Comparison of ENCODE assay signal across 19 cellular contexts in the genomic region with DNA sequence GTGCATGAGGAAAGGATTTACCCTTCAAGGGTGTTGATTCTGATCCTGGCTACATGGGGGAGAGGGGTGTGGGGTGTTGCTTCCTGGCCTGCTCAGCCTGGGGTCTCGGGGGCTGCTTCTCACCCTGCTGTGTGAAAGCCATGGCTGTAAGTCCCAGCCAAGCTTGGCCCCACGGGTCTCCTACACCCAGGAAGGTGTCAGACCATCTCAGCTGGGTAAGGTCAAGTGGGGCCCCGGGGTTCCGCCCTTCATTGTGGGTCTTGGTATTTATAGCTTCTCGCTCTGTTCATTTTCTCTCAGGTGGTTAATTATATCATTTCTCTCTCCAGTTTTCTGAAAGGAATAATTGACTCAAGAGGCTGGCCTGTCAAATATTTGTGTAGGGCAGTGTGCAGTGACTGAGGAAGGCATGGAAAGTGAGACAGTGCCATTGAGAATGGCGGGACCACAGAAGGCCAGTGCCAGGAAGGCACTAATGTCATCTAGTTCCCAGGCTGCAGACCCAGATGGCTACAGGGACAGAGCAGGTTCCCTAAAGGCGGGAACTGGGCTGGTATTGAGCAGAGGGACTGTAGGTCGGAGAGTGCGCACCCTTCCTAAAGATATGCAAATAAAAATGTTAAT.
DNase-seq lines count a peak whose midpoint lies in the region; ATAC-seq and TF ChIP-seq lines count a peak whose summit lies in the region.
"Had no signal": no experiment of that assay in that cellular context is flagged by ENCODE, and none has a peak within 500 bp of the region (broad histone marks: within the 10 kb centered on the region; RNA-seq: fewer than 3 reads in every experiment).

No MANE protein-coding gene starts in this region.

- peaks cover 0 to 4% of the 10 kb centered on the region in 2 experiments for H3K27me3 ChIP-seq in mesenchymal stem cell (ENCODE audit: control insufficient read depth in 1 of 2, insufficient read depth in 1 of 2, low read length in 2 of 2)
- H3K27me3 ChIP-seq: SJCRH30 had no signal

- H3K4me3 ChIP-seq in mesenchymal stem cell (ENCODE audit: insufficient read depth in 1 of 2, low read depth in 1 of 2, low read length in 2 of 2) = no peak overlapping the region
- H3K4me3 ChIP-seq: dorsolateral prefrontal cortex, SJCRH30 had no signal

- no peak for TF ChIP-seq CTCF in RWPE1 (conservative IDR thresholded peaks at IDR 0.05; ENCODE audit: low read depth)
- TF ChIP-seq CTCF in chondrocyte (IDR thresholded peaks at IDR 0.05) = no peak

- H3K27ac ChIP-seq in RWPE1 (peak overlapping the region; percentile 69), mesenchymal stem cell (ENCODE audit: low read length, poor library complexity, severe bottlenecking) (peak overlapping the region; percentile 84)
- H3K27ac ChIP-seq: dorsolateral prefrontal cortex, KMS-11, SJCRH30 had no signal

- no peak for ATAC-seq in GM18909 (IDR thresholded peaks at IDR 0.05; ENCODE audit: poor library complexity, unreplicated experiment)

- H3K23ac ChIP-seq in mesenchymal stem cell (ENCODE audit: low read length in 2 of 2) = no peak overlapping the region

- H3K4me3 Mint-ChIP-seq in chondrocyte (ENCODE audit: unreplicated experiment) = no peak overlapping the region
- H3K4me3 Mint-ChIP-seq: activated naive CD8-positive, alpha-beta T cell; naive B cell had no signal

- H3K9me3 Mint-ChIP-seq in chondrocyte (ENCODE audit: low read depth) = peaks cover 4% of the 10 kb centered on the region

- no peaks in the 10 kb centered on the region for H3K27me3 Mint-ChIP-seq in chondrocyte (ENCODE audit: low read depth)

- no peaks in the 10 kb centered on the region for H3K79me1 ChIP-seq in mesenchymal stem cell (replicated peaks; ENCODE audit: low read length, poor library complexity, severe bottlenecking)

- H3K18ac ChIP-seq in mesenchymal stem cell (ENCODE audit: low read depth in 1 of 2, low read length in 2 of 2) = no peak overlapping the region

- H3K36me3 Mint-ChIP-seq in chondrocyte (ENCODE audit: low read depth) = no peaks in the 10 kb centered on the region
- H3K36me3 Mint-ChIP-seq: activated naive CD8-positive, alpha-beta T cell; naive B cell had no signal

- H3K9ac ChIP-seq in mesenchymal stem cell (ENCODE audit: low read length) = no peak overlapping the region
- H3K9ac ChIP-seq: KMS-11 had no signal

- no peaks in the 10 kb centered on the region for H3K36me3 ChIP-seq in mesenchymal stem cell (ENCODE audit: control insufficient read depth in 1 of 2, insufficient read depth in 2 of 2, low read depth in 1 of 2, low read length in 2 of 2)
- H3K36me3 ChIP-seq: SJCRH30 had no signal

- H2BK120ac ChIP-seq in mesenchymal stem cell (ENCODE audit: low read depth, low read length) = peak overlapping the region; percentile 23

- H4K91ac ChIP-seq in mesenchymal stem cell (ENCODE audit: low read length) = no peak overlapping the region

- no peak overlapping the region for H3K27ac Mint-ChIP-seq in chondrocyte (ENCODE audit: unreplicated experiment)
- H3K27ac Mint-ChIP-seq: activated naive CD8-positive, alpha-beta T cell had no signal

- DNase-seq in DMS153 (lab: John Stamatoyannopoulos, UW) (peak; percentile 54), NCI-H1092 treated with DMSO at 0.1 percent for 48 hours (lab: John Stamatoyannopoulos, UW) (peak; percentile 17), RWPE1 (ENCODE audit: low spot score) (no peak), mesenchymal stem cell (no peak), kidney glomerular epithelial cell (lab: John Stamatoyannopoulos, UW) (no peak), chondrocyte (ENCODE audit: low spot score) (no peak)
- no peak for DNase-seq in activated effector memory CD4-positive, alpha-beta T cell treated with Interleukin-2 at 50 U/mL for 16 hours
- DNase-seq: activated CD4-positive, CD25-positive, alpha-beta regulatory T cell; activated CD8-positive, alpha-beta memory T cell treated with anti-CD3 and anti-CD28 coated beads for 24 hours; dorsolateral prefrontal cortex; glutamatergic neuron; naive B cell; NCI-H1048; NCI-H345; SJCRH30; stimulated activated CD4-positive, alpha-beta T cell treated with anti-CD3 and anti-CD28 coated beads, Interleukin-2, amount 100 ng/mL, for 24 hours had no signal

- H3K14ac ChIP-seq in mesenchymal stem cell (ENCODE audit: low read length in 2 of 2) = no peak overlapping the region

- H3K4me1 ChIP-seq in mesenchymal stem cell (ENCODE audit: control insufficient read depth, insufficient read depth, low read depth, low read length) = peaks cover 6% of the 10 kb centered on the region
- H3K4me1 ChIP-seq: SJCRH30 had no signal

- POLR2A ChIA-PET in RWPE1 (lab: Yijun Ruan, JAX; ENCODE audit: low non-redundant PET) = no interaction called here

- CTCF ChIA-PET in RWPE1 (lab: Yijun Ruan, JAX) = no interaction called here

- H3K9me3 ChIP-seq in mesenchymal stem cell (ENCODE audit: control insufficient read depth, low read length) = no peaks in the 10 kb centered on the region
- H3K9me3 ChIP-seq: SJCRH30 had no signal

- H3K4ac ChIP-seq in mesenchymal stem cell (ENCODE audit: low read depth in 1 of 2, low read length in 2 of 2) = no peak overlapping the region

- H4K8ac ChIP-seq in mesenchymal stem cell (ENCODE audit: low read length) = no peak overlapping the region

- no peak overlapping the region for H2BK12ac ChIP-seq in mesenchymal stem cell (ENCODE audit: low read length in 2 of 2)

- 91% methylated on average over 6 of the region's 9 CpGs for WGBS in mesenchymal stem cell

- H3K4me1 Mint-ChIP-seq in chondrocyte (ENCODE audit: low read depth) = peaks cover 13% of the 10 kb centered on the region
- H3K4me1 Mint-ChIP-seq: naive B cell had no signal

- H3K4me2 ChIP-seq in mesenchymal stem cell (ENCODE audit: low read length, poor library complexity, severe bottlenecking) = no peak overlapping the region
- H3K4me2 ChIP-seq: KMS-11 had no signal

- no peak overlapping the region for H2BK15ac ChIP-seq in mesenchymal stem cell (ENCODE audit: low read depth, poor library complexity, severe bottlenecking)

- peak overlapping the region; percentile 92 for H2AK5ac ChIP-seq in mesenchymal stem cell (ENCODE audit: low read length, severe bottlenecking)

- no peak overlapping the region for H2AFZ ChIP-seq in mesenchymal stem cell (ENCODE audit: low read depth, low read length)

- peak overlapping the region; percentile 8 for H2BK5ac ChIP-seq in mesenchymal stem cell (ENCODE audit: low read depth, low read length, poor library complexity, severe bottlenecking)

Comparison
In these comparisons a context has a peak if more than half of its experiments do, and no peak if none do; other contexts are left out.
1. DNase-seq: peak in DMS153 (single experiment) and NCI-H1092 treated with DMSO at 0.1 percent for 48 hours (single experiment); none in RWPE1 (single experiment), mesenchymal stem cell (single experiment), kidney glomerular epithelial cell (single experiment), chondrocyte (single experiment) and activated effector memory CD4-positive, alpha-beta T cell treated with Interleukin-2 at 50 U/mL for 16 hours (single experiment).